In the genomic region with DNA sequence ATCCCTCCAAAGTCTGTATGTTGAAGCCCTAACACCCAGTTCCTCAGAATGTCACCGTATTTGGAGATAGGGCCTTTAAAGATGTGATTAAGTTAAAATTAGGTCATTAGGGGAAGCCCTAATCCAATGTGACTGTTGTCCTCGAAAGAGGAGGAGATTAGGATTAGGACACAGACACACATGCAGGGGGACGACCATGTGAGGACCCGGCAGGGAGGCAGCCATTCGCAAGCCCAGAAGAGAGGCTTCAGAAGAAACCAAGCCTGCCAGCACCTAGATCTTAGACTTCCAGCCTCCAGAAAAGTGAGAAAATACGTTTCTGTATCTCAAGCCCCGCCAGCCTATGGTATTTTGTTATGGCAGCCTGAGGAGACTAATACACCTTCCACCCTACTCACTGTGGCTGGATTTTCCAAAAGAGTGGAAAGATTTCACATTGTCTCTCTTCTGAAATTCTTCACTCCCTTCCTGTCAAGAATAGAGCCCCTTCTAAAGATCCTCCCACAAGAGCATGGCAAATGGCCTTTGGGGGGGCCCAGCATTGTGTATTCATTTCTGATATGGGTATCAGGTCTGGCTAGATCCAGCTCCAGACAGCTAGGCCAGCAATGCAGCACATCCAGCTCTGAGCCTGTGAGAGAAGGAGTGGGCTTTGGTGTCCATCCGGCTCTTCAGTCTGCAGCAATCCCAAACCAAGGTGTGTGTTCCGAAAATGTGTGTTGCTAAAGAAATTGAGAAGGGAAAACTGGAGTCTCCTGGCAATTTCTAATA, we compare ENCODE assay signal across 21 cellular contexts. TPM values are rescaled to one million over a fixed set of nuclear protein-coding genes. Genes with fewer than 3 reads are reported as not detected.
A peak's percentile ranks its signal among the peaks of the same experiment; 100 is the strongest.
DNase-seq lines count a peak whose midpoint lies in the region; ATAC-seq and TF ChIP-seq lines count a peak whose summit lies in the region.
"Had no signal": no experiment of that assay in that cellular context is flagged by ENCODE, and none has a peak within 500 bp of the region (broad histone marks: within the 10 kb centered on the region; RNA-seq: fewer than 3 reads in every experiment).

No MANE protein-coding gene starts in this region.

- no peaks in the 10 kb centered on the region for H4K20me1 ChIP-seq in PC-9 (ENCODE audit: insufficient read depth)

- H3F3A ChIP-seq in PC-9 (ENCODE audit: insufficient read depth, low read depth): peaks cover 34% of the 10 kb centered on the region

- H2AFZ ChIP-seq in PC-9: no peak overlapping the region

- H3K4me1 Mint-ChIP-seq in CD8-positive, alpha-beta memory T cell: peaks cover 21 to 27% (median 23%) of the 10 kb centered on the region in 3 donors
- H3K4me1 Mint-ChIP-seq in effector memory CD8-positive, alpha-beta T cell (ENCODE audit: low read depth in 2 of 2): peaks cover 24 to 27% of the 10 kb centered on the region in 2 donors

- 89 to 90% (median 89%) methylated on average over 9 of the region's 9 CpGs for WGBS in psoas muscle, 3 donors

- POLR2A ChIA-PET in CD8-positive, alpha-beta memory T cell (lab: Charles Lee): interaction anchor here (1.0 kb wide), 1 partner anchor 15 kb away, joined by 3 read pairs; the partner anchor contains the start of gene UBC
- POLR2A ChIA-PET in PC-9 (lab: Charles Lee; ENCODE audit: unreplicated experiment): no interaction called here

- H3K9me2 ChIP-seq in PC-9 (ENCODE audit: insufficient read depth): no peaks in the 10 kb centered on the region

- no peak overlapping the region; the same call in 1 of the 2 replicates for H3K4me2 ChIP-seq in PC-9

- BruUV-seq in PC-9 (replicated peaks; lab: Mats Ljungman, UMichigan): TSS peak; percentile 65

- peaks cover 0 to 10% of the 10 kb centered on the region in 2 donors for H3K27me3 Mint-ChIP-seq in CD8-positive, alpha-beta memory T cell
- peaks cover 0 to 13% of the 10 kb centered on the region in 2 donors for H3K27me3 Mint-ChIP-seq in effector memory CD8-positive, alpha-beta T cell
- H3K27me3 Mint-ChIP-seq: activated naive CD8-positive, alpha-beta T cell had no signal

- TF ChIP-seq CTCF in PC-9 (conservative IDR thresholded peaks at IDR 0.05) (no peak), psoas muscle (IDR thresholded peaks at IDR 0.05) (no peak)

- no peaks in the 10 kb centered on the region for H3K27me3 ChIP-seq in CD8-positive, alpha-beta memory T cell (ENCODE audit: insufficient read depth, low read length, poor library complexity, severe bottlenecking)
- H3K27me3 ChIP-seq in PC-9 (ENCODE audit: insufficient read depth, low read depth): no peaks in the 10 kb centered on the region
- H3K27me3 ChIP-seq in psoas muscle (ENCODE audit: insufficient read depth in 3 of 3, low read length in 2 of 3): no peaks in the 10 kb centered on the region

- H3K79me2 ChIP-seq in PC-9 (ENCODE audit: low read depth): no peaks in the 10 kb centered on the region

- peaks cover 19% of the 10 kb centered on the region for H3K4me1 ChIP-seq in CD8-positive, alpha-beta memory T cell (ENCODE audit: insufficient read depth, low read length)
- H3K4me1 ChIP-seq in PC-9 (replicated peaks; ENCODE audit: insufficient read depth) (peaks cover 16% of the 10 kb centered on the region), psoas muscle (peaks cover 9% of the 10 kb centered on the region)

- intact Hi-C loops in PC-9 (cut with micrococcal nuclease; ENCODE audit: unreplicated experiment): no loop called here
- intact Hi-C loops in psoas muscle (cut with DNase I): no loop called here

- peak overlapping the region in 5 of 7 donors; percentile 15 to 94 (median 89) for H3K4me3 Mint-ChIP-seq in CD8-positive, alpha-beta memory T cell
- no peak overlapping the region for H3K4me3 Mint-ChIP-seq in effector memory CD8-positive, alpha-beta T cell

- no peaks in the 10 kb centered on the region for H3K36me3 ChIP-seq in CD8-positive, alpha-beta memory T cell (ENCODE audit: insufficient read depth, low read length)
- H3K36me3 ChIP-seq in PC-9 (ENCODE audit: low read depth) (no peaks in the 10 kb centered on the region), psoas muscle (ENCODE audit: insufficient read depth in 1 of 2, low read depth in 1 of 2) (no peaks in the 10 kb centered on the region)

- peak overlapping the region in 3 of 8 donors; percentile 30 to 97 (median 50) for H3K27ac Mint-ChIP-seq in CD8-positive, alpha-beta memory T cell
- H3K27ac Mint-ChIP-seq in effector memory CD8-positive, alpha-beta T cell: peak overlapping the region; percentile 11 to 100
- H3K27ac Mint-ChIP-seq: activated naive CD8-positive, alpha-beta T cell had no signal

- ATAC-seq in effector memory CD8-positive, alpha-beta T cell (replicated peaks): no peak
- ATAC-seq in psoas muscle: no peak
- ATAC-seq: activated T-cell treated with anti-CD3 and anti-CD28 coated beads, Interleukin-2, amount 50 U/mL, for 4 hours; left lobe of liver; mucosa of descending colon; right cardiac atrium had no signal

- no peaks in the 10 kb centered on the region for H3K9me3 ChIP-seq in CD8-positive, alpha-beta memory T cell (ENCODE audit: low read length)
- H3K9me3 ChIP-seq in PC-9 (ENCODE audit: insufficient read depth, low read depth) (no peaks in the 10 kb centered on the region), psoas muscle (no peaks in the 10 kb centered on the region)
- H3K9me3 ChIP-seq: mucosa of descending colon had no signal

- H3K4me3 ChIP-seq in CD8-positive, alpha-beta memory T cell (ENCODE audit: low read length): no peak overlapping the region
- H3K4me3 ChIP-seq in PC-9 (no peak overlapping the region), psoas muscle (no peak overlapping the region)
- H3K4me3 ChIP-seq: mucosa of descending colon had no signal

- H3K36me3 Mint-ChIP-seq in CD8-positive, alpha-beta memory T cell: peaks cover 0 to 8% (median 0%) of the 10 kb centered on the region in 3 donors
- H3K36me3 Mint-ChIP-seq in effector memory CD8-positive, alpha-beta T cell (ENCODE audit: insufficient read depth): peaks cover 38% of the 10 kb centered on the region
- H3K36me3 Mint-ChIP-seq: activated naive CD8-positive, alpha-beta T cell had no signal

- CTCF ChIA-PET in CD8-positive, alpha-beta memory T cell (lab: Charles Lee): interaction anchor here (2.8 to 17.0 kb wide), 2 partner anchors 10 to 16 kb away, joined by 17 to 711 read pairs; partner anchors contain the start of gene UBC
- CTCF ChIA-PET in PC-9 (lab: Charles Lee): no interaction called here

- H3K27ac ChIP-seq in CD8-positive, alpha-beta memory T cell (ENCODE audit: low read depth, low read length): no peak overlapping the region
- H3K27ac ChIP-seq in PC-9 (peak overlapping the region; percentile 98), psoas muscle (peak overlapping the region; percentile 99)
- H3K27ac ChIP-seq: VCaP had no signal

- H3K9me3 Mint-ChIP-seq in CD8-positive, alpha-beta memory T cell: peaks cover 0 to 10% (median 7%) of the 10 kb centered on the region in 5 donors
- H3K9me3 Mint-ChIP-seq in effector memory CD8-positive, alpha-beta T cell: peaks cover 0 to 3% of the 10 kb centered on the region in 2 donors
- H3K9me3 Mint-ChIP-seq: activated T-cell treated with anti-CD3 and anti-CD28 coated beads, Interleukin-2, amount 50 U/mL, for 4 hours had no signal

- peak in 1 of 5 donors; percentile 17 for DNase-seq in CD8-positive, alpha-beta memory T cell
- DNase-seq in PC-9: no peak
- DNase-seq in effector memory CD8-positive, alpha-beta T cell: no peak
- no peak for DNase-seq in psoas muscle
- no peak for DNase-seq in stimulated activated CD4-positive, alpha-beta T cell treated with anti-CD3 and anti-CD28 coated beads, Interleukin-2, amount 100 ng/mL, for 24 hours
- DNase-seq in NCI-H1436 treated with DMSO at 0.1 percent for 48 hours (lab: John Stamatoyannopoulos, UW): no peak
- DNase-seq in occipital lobe (lab: John Stamatoyannopoulos, UW): no peak
- DNase-seq: activated CD4-positive, alpha-beta T cell treated with anti-CD3 and anti-CD28 coated beads, Interleukin-2, amount 50 U/mL, for 48 hours; activated T-cell treated with anti-CD3 and anti-CD28 coated beads, Interleukin-2, amount 50 U/mL, for 4 hours; cortex of kidney; foreskin melanocyte; KBM-7; MV-4-11; NCI-H2081 treated with DMSO at 0.1 percent for 48 hours; Right ventricle myocardium superior; stimulated activated naive CD4-positive, alpha-beta T cell had no signal

RNA-seq across cellular contexts. Expression of gene UBC, which starts 15.4 kb away (rescaled TPM):
- 100 to 1,000 TPM; 839 to 849 TPM for total RNA-seq in CD8-positive, alpha-beta memory T cell
- polyA plus RNA-seq in CD8-positive, alpha-beta memory T cell: 1,913 TPM
- total RNA-seq in PC-9 (2021) (748 and 783 TPM in 2 replicates), psoas muscle (over 10,000 TPM in 1 of 4 donors, 1,000 to 10,000 TPM in 3; 2,036 to 18,039 (median 3,061) TPM), occipital lobe (1,477 TPM)
- 1,000 to 10,000 TPM; 2,132 to 9,997 (median 2,719) TPM for polyA plus RNA-seq in psoas muscle

RNA-seq across cellular contexts. Expression of gene DHX37, which starts 59.1 kb away (rescaled TPM):
- 10 to 100 TPM; 47.2 to 48.8 TPM for total RNA-seq in CD8-positive, alpha-beta memory T cell
- polyA plus RNA-seq in CD8-positive, alpha-beta memory T cell: 6.5 TPM
- total RNA-seq in PC-9 (2021) (19.5 and 20.2 TPM in 2 replicates), psoas muscle (10 to 100 TPM; 15.0 to 29.4 (median 26.8) TPM), occipital lobe (13.3 TPM)
- polyA plus RNA-seq in psoas muscle: 10 to 100 TPM; 21.6 to 49.7 (median 29.4) TPM

Comparison
In these comparisons a context has a peak if more than half of its experiments do, and no peak if none do; other contexts are left out.
1. H3K4me3 Mint-ChIP-seq: peak in CD8-positive, alpha-beta memory T cell (5 of 7); none in effector memory CD8-positive, alpha-beta T cell (0 of 2).